ENCODE assay signal across 1 cellular context in genomic region chr19:44738603-44739585, GRCh38.
TF ChIP-seq lines count a peak whose summit lies in the region.

No MANE protein-coding gene starts in this region.

TF ChIP-seq in HepG2, 621 proteins besides CTCF, POLR2A, EP300 and RAD21 (continued from another document):
- TF ChIP-seq HMG20A (CRISPR knock-in tag; IDR thresholded peaks at IDR 0.05; ENCODE audit: borderline replicate concordance) (peak; percentile 63; the same call in 1 of the 2 replicates), ZNF557 (CRISPR knock-in tag; IDR thresholded peaks at IDR 0.05) (no peak), MED1 (CRISPR knock-in tag; IDR thresholded peaks at IDR 0.05) (peak; percentile 46; the same call in 1 of the 2 replicates), GATAD2A (CRISPR knock-in tag; IDR thresholded peaks at IDR 0.05) (peak; percentile 65; the same call in 1 of the 2 replicates), CEBPB (IDR thresholded peaks at IDR 0.05; ENCODE audit: borderline replicate concordance, low read depth, low read length) (peak; percentile 20; the same call in 1 of the 2 replicates), HMG20B (CRISPR knock-in tag; conservative IDR thresholded peaks at IDR 0.05) (no peak), ZNF782 (CRISPR knock-in tag; IDR thresholded peaks at IDR 0.05; ENCODE audit: borderline replicate concordance) (no peak), HNF4A (CRISPR knock-in tag; IDR thresholded peaks at IDR 0.05) (0 out of 2 replicates have a peak, but pooled peaks have one; percentile 17), ZMAT3 (CRISPR knock-in tag; conservative IDR thresholded peaks at IDR 0.05) (no peak), FOSL1 (CRISPR knock-in tag; IDR thresholded peaks at IDR 0.05; ENCODE audit: borderline replicate concordance) (no peak), HOXA3 (CRISPR knock-in tag; IDR thresholded peaks at IDR 0.05) (peak; percentile 42; the same call in 1 of the 2 replicates), ZNF296 (CRISPR knock-in tag; conservative IDR thresholded peaks at IDR 0.05) (no peak), ARNT2 (CRISPR knock-in tag; IDR thresholded peaks at IDR 0.05; ENCODE audit: low read depth) (no peak), CEBPG (CRISPR knock-in tag; IDR thresholded peaks at IDR 0.05) (0 out of 2 replicates have a peak, but pooled peaks have one; percentile 13), ARID5B (CRISPR knock-in tag; IDR thresholded peaks at IDR 0.05) (peak; percentile 58), BCL6 (CRISPR knock-in tag; IDR thresholded peaks at IDR 0.05) (peak; percentile 55), SAP130 (CRISPR knock-in tag; IDR thresholded peaks at IDR 0.05; ENCODE audit: low read depth) (0 out of 2 replicates have a peak, but pooled peaks have one; percentile 42), KDM6A (CRISPR knock-in tag; IDR thresholded peaks at IDR 0.05; ENCODE audit: low read depth) (0 out of 2 replicates have a peak, but pooled peaks have one; percentile 17), ZNF788 (CRISPR knock-in tag; IDR thresholded peaks at IDR 0.05; ENCODE audit: borderline replicate concordance) (no peak), PREB (CRISPR knock-in tag; IDR thresholded peaks at IDR 0.05) (no peak), NFE2L2 (IDR thresholded peaks at IDR 0.05; ENCODE audit: low read length) (0 out of 2 replicates have a peak, but pooled peaks have one; percentile 5), ZNF740 (CRISPR knock-in tag; IDR thresholded peaks at IDR 0.05) (peak; percentile 32; the same call in 1 of the 2 replicates), REL (CRISPR knock-in tag; conservative IDR thresholded peaks at IDR 0.05) (no peak), YEATS2 (CRISPR knock-in tag; IDR thresholded peaks at IDR 0.05; ENCODE audit: borderline replicate concordance) (peak; percentile 49; the same call in 1 of the 2 replicates), PPARG (CRISPR knock-in tag; conservative IDR thresholded peaks at IDR 0.05) (no peak), NFYB (CRISPR knock-in tag; IDR thresholded peaks at IDR 0.05) (no peak), RFX1 (IDR thresholded peaks at IDR 0.05) (no peak), SP5 (CRISPR knock-in tag; IDR thresholded peaks at IDR 0.05; ENCODE audit: borderline replicate concordance, low read depth) (peak; percentile 47), KMT2B (CRISPR knock-in tag; IDR thresholded peaks at IDR 0.05) (no peak), CEBPZ (IDR thresholded peaks at IDR 0.05; ENCODE audit: low read length) (no peak), ATF1 (CRISPR knock-in tag; IDR thresholded peaks at IDR 0.05) (no peak), MXI1 (IDR thresholded peaks at IDR 0.05; ENCODE audit: borderline replicate concordance, low read depth, low read length) (peak; percentile 27; the same call in 1 of the 3 replicates), SETDB1 (CRISPR knock-in tag; IDR thresholded peaks at IDR 0.05; ENCODE audit: borderline replicate concordance) (no peak), ZNF607 (CRISPR knock-in tag; IDR thresholded peaks at IDR 0.05; ENCODE audit: borderline replicate concordance) (no peak), ZNF10 (CRISPR knock-in tag; IDR thresholded peaks at IDR 0.05; ENCODE audit: borderline replicate concordance, low read depth) (no peak), ZNF263 (CRISPR knock-in tag; IDR thresholded peaks at IDR 0.05) (peak; percentile 53; the same call in 1 of the 2 replicates), ZNF468 (CRISPR knock-in tag; IDR thresholded peaks at IDR 0.05) (no peak), MIER3 (CRISPR knock-in tag; IDR thresholded peaks at IDR 0.05; ENCODE audit: borderline replicate concordance) (no peak; the same call in 1 of the 2 replicates), ONECUT2 (CRISPR knock-in tag; IDR thresholded peaks at IDR 0.05) (no peak), SMYD3 (CRISPR knock-in tag; IDR thresholded peaks at IDR 0.05) (no peak), CBX1 (IDR thresholded peaks at IDR 0.05; ENCODE audit: low read depth) (no peak), RXRA (CRISPR knock-in tag; IDR thresholded peaks at IDR 0.05) (peak; percentile 62; the same call in 1 of the 2 replicates), ZNF501 (CRISPR knock-in tag; IDR thresholded peaks at IDR 0.05) (no peak), PHF5A (CRISPR knock-in tag; IDR thresholded peaks at IDR 0.05; ENCODE audit: low read depth, unreplicated experiment) (no peak), SKI (IDR thresholded peaks at IDR 0.05; ENCODE audit: partially characterized antibody) (peak; percentile 32), HNRNPK (IDR thresholded peaks at IDR 0.05; ENCODE audit: low read depth, low read length, poor library complexity, severe bottlenecking) (no peak), FOSL2 (CRISPR knock-in tag; IDR thresholded peaks at IDR 0.05) (peak; percentile 60), PATZ1 (CRISPR knock-in tag; IDR thresholded peaks at IDR 0.05) (peak; percentile 80; the same call in 1 of the 2 replicates), ATF5 (CRISPR knock-in tag; IDR thresholded peaks at IDR 0.05; ENCODE audit: low read depth) (no peak), KLF6 (CRISPR knock-in tag; IDR thresholded peaks at IDR 0.05) (no peak), MTF1 (CRISPR knock-in tag; IDR thresholded peaks at IDR 0.05) (no peak), ZNF615 (CRISPR knock-in tag; IDR thresholded peaks at IDR 0.05; ENCODE audit: borderline replicate concordance) (no peak), ZNF547 (CRISPR knock-in tag; IDR thresholded peaks at IDR 0.05) (no peak)
- TF ChIP-seq, protein P1, sequence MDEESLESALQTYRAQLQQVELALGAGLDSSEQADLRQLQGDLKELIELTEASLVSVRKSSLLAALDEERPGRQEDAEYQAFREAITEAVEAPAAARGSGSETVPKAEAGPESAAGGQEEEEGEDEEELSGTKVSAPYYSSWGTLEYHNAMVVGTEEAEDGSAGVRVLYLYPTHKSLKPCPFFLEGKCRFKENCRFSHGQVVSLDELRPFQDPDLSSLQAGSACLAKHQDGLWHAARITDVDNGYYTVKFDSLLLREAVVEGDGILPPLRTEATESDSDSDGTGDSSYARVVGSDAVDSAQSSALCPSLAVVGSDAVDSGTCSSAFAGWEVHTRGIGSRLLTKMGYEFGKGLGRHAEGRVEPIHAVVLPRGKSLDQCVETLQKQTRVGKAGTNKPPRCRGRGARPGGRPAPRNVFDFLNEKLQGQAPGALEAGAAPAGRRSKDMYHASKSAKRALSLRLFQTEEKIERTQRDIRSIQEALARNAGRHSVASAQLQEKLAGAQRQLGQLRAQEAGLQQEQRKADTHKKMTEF (CRISPR knock-in tag; IDR thresholded peaks at IDR 0.05), result peak; percentile 36; the same call in 1 of the 2 replicates
- TF ChIP-seq, protein P2, sequence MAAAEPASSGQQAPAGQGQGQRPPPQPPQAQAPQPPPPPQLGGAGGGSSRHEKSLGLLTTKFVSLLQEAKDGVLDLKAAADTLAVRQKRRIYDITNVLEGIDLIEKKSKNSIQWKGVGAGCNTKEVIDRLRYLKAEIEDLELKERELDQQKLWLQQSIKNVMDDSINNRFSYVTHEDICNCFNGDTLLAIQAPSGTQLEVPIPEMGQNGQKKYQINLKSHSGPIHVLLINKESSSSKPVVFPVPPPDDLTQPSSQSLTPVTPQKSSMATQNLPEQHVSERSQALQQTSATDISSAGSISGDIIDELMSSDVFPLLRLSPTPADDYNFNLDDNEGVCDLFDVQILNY (CRISPR knock-in tag; conservative IDR thresholded peaks at IDR 0.05), result no peak
- TF ChIP-seq, protein P3, sequence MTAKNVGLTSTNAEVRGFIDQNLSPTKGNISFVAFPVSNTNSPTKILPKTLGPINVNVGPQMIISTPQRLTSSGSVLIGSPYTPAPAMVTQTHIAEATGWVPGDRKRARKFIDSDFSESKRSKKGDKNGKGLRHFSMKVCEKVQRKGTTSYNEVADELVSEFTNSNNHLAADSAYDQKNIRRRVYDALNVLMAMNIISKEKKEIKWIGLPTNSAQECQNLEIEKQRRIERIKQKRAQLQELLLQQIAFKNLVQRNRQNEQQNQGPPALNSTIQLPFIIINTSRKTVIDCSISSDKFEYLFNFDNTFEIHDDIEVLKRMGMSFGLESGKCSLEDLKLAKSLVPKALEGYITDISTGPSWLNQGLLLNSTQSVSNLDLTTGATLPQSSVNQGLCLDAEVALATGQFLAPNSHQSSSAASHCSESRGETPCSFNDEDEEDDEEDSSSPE (CRISPR knock-in tag; IDR thresholded peaks at IDR 0.05), result no peak
